In the genomic region with DNA sequence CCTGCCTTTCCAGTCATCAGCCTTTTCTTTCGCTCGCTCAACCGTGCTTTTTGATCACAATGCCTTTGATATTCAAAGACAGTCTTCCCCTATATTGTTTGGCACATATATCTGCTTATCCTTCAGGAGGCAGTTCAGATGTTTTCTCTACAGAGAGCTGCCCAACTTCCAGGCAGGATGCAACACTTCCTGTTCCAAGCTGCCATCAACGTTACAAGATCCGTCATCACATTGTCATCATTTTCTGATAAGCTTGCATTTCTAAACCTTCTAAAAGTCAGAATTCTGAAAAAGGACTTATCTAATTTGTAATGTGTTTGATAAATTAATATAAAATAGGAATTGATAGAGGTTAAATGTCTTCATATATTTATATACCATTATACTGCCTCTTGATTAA, we compare ENCODE assay signal across 21 cellular contexts.
"Had no signal": no experiment of that assay in that cellular context is flagged by ENCODE, and none has a peak within 500 bp of the region (broad histone marks: within the 10 kb centered on the region; RNA-seq: fewer than 3 reads in every experiment).

No MANE protein-coding gene starts in this region.

- H3K9me3 Mint-ChIP-seq: activated CD4-positive, alpha-beta memory T cell treated with anti-CD3 and anti-CD28 coated beads for 36 hours; activated naive CD8-positive, alpha-beta T cell treated with anti-CD3 and anti-CD28 coated beads, Interleukin-2, amount 10 ng/mL, durations not matched to agents 7 days and 5 days; memory B cell; nephron; stimulated activated naive B cell treated with anti-CD40 and anti-IgM and Interleukin-4, amounts not matched to agents 10 μg/mL and 1 μg/mL and 100 μg/mL, for 72 hours had no signal

- H3K27ac Mint-ChIP-seq: activated CD4-positive, alpha-beta memory T cell treated with anti-CD3 and anti-CD28 coated beads for 36 hours; activated naive CD8-positive, alpha-beta T cell treated with anti-CD3 and anti-CD28 coated beads, Interleukin-2, amount 10 ng/mL, durations not matched to agents 7 days and 5 days; memory B cell; nephron; stimulated activated naive B cell treated with anti-CD40 and anti-IgM and Interleukin-4, amounts not matched to agents 10 μg/mL and 1 μg/mL and 100 μg/mL, for 72 hours; T-helper 17 cell had no signal

- ATAC-seq: foreskin keratinocyte; stimulated activated naive B cell treated with anti-CD40 and anti-IgM and Interleukin-4, amounts not matched to agents 10 μg/mL and 1 μg/mL and 100 μg/mL, for 72 hours; T-helper 17 cell had no signal

- H3K4me1 Mint-ChIP-seq: activated naive CD8-positive, alpha-beta T cell treated with anti-CD3 and anti-CD28 coated beads, Interleukin-2, amount 10 ng/mL, durations not matched to agents 7 days and 5 days; memory B cell; nephron; stimulated activated naive B cell treated with anti-CD40 and anti-IgM and Interleukin-4, amounts not matched to agents 10 μg/mL and 1 μg/mL and 100 μg/mL, for 72 hours had no signal

- H3K27me3 Mint-ChIP-seq: activated naive CD8-positive, alpha-beta T cell treated with anti-CD3 and anti-CD28 coated beads, Interleukin-2, amount 10 ng/mL, durations not matched to agents 7 days and 5 days; stimulated activated naive B cell treated with anti-CD40 and anti-IgM and Interleukin-4, amounts not matched to agents 10 μg/mL and 1 μg/mL and 100 μg/mL, for 72 hours had no signal

- H3K36me3 Mint-ChIP-seq: activated CD4-positive, alpha-beta memory T cell treated with anti-CD3 and anti-CD28 coated beads for 36 hours; activated naive CD8-positive, alpha-beta T cell treated with anti-CD3 and anti-CD28 coated beads, Interleukin-2, amount 10 ng/mL, durations not matched to agents 7 days and 5 days; memory B cell; stimulated activated naive B cell treated with anti-CD40 and anti-IgM and Interleukin-4, amounts not matched to agents 10 μg/mL and 1 μg/mL and 100 μg/mL, for 72 hours had no signal

- DNase-seq: activated CD4-positive, alpha-beta memory T cell treated with anti-CD3 and anti-CD28 coated beads for 36 hours; activated CD4-positive, alpha-beta T cell treated with anti-CD3 and anti-CD28 coated beads for 4 hours; activated CD4-positive, CD25-positive, alpha-beta regulatory T cell; activated naive CD4-positive, alpha-beta T cell treated with Interleukin-2 at 50 U/mL for 16 hours; activated naive CD8-positive, alpha-beta T cell treated with anti-CD3 and anti-CD28 coated beads, Interleukin-2, amount 10 ng/mL, durations not matched to agents 7 days and 5 days; activated T-cell treated with anti-CD3 and anti-CD28 coated beads, Interleukin-2, amount 50 U/mL, for 48 hours; amniotic stem cell; erythroblast; foreskin keratinocyte; glutamatergic neuron; hypothalamus; stimulated activated CD4-positive, alpha-beta T cell treated with anti-CD3 and anti-CD28 coated beads, Interleukin-2, amount 100 ng/mL, for 48 hours; stimulated activated CD8-positive, alpha-beta memory T cell treated with anti-CD3 and anti-CD28 coated beads, Interleukin-4, amount 100 ng/mL, for 48 hours; stimulated activated naive B cell treated with anti-CD40 and anti-IgM and Interleukin-4, amounts not matched to agents 10 μg/mL and 1 μg/mL and 100 μg/mL, for 72 hours; T-helper 17 cell; testis; trophoblast cell; uterus had no signal

- H3K4me3 Mint-ChIP-seq: activated CD4-positive, alpha-beta memory T cell treated with anti-CD3 and anti-CD28 coated beads for 36 hours; activated naive CD8-positive, alpha-beta T cell treated with anti-CD3 and anti-CD28 coated beads, Interleukin-2, amount 10 ng/mL, durations not matched to agents 7 days and 5 days; memory B cell; nephron; stimulated activated naive B cell treated with anti-CD40 and anti-IgM and Interleukin-4, amounts not matched to agents 10 μg/mL and 1 μg/mL and 100 μg/mL, for 72 hours; T-helper 17 cell had no signal

- FAIRE-seq: islet of Langerhans had no signal
